10 cellular contexts compared by ENCODE assay signal in genomic region chr4:145719752-145720624, GRCh38. TPM values are rescaled to one million over a fixed set of nuclear protein-coding genes. Genes with fewer than 3 reads are reported as not detected.
DNase-seq lines count a peak whose midpoint lies in the region; ATAC-seq and TF ChIP-seq lines count a peak whose summit lies in the region.
"Had no signal": no experiment of that assay in that cellular context is flagged by ENCODE, and none has a peak within 500 bp of the region (broad histone marks: within the 10 kb centered on the region; RNA-seq: fewer than 3 reads in every experiment).

No MANE protein-coding gene starts in this region.

- no peak overlapping the region for H3K9ac ChIP-seq in DND-41 (ENCODE audit: low read depth, low read length)
- H3K9ac ChIP-seq: KMS-11 had no signal

- no peaks in the 10 kb centered on the region for H3K36me3 Mint-ChIP-seq in dendritic cell treated with granulocyte-macrophage colony-stimulating factor and Interleukin-4, amounts not matched to agents 40 ng/mL and 50 ng/mL, for 4 days (ENCODE audit: low read depth)

- no peak overlapping the region for H2AFZ ChIP-seq in DND-41 (ENCODE audit: low read depth, low read length)

- H3K27ac ChIP-seq in DND-41 (ENCODE audit: low read length) = no peak overlapping the region
- no peak overlapping the region for H3K27ac ChIP-seq in transverse colon
- no peak overlapping the region for H3K27ac ChIP-seq in tibial artery
- H3K27ac ChIP-seq: KMS-11, pancreas had no signal

- peak; percentile 11 for DNase-seq in DND-41
- DNase-seq in NCI-H2029 (lab: John Stamatoyannopoulos, UW) = no peak
- no peak for DNase-seq in transverse colon
- DNase-seq in tibial artery = no peak
- DNase-seq in SW480 (ENCODE audit: low spot score) = no peak
- DNase-seq: pancreas had no signal

- H3K9me3 ChIP-seq in DND-41 (ENCODE audit: insufficient read depth, low read length, severe bottlenecking) (no peaks in the 10 kb centered on the region), transverse colon (no peaks in the 10 kb centered on the region), tibial artery (no peaks in the 10 kb centered on the region)
- H3K9me3 ChIP-seq: pancreas had no signal

- no peak for TF ChIP-seq POLR2A in transverse colon (IDR thresholded peaks at IDR 0.05)

- no peaks in the 10 kb centered on the region for H3K79me2 ChIP-seq in DND-41 (ENCODE audit: insufficient read depth, low read length)

- H3K9me3 Mint-ChIP-seq in dendritic cell treated with granulocyte-macrophage colony-stimulating factor and Interleukin-4, amounts not matched to agents 40 ng/mL and 50 ng/mL, for 4 days = no peaks in the 10 kb centered on the region

- no peak overlapping the region for H3K4me2 ChIP-seq in DND-41 (ENCODE audit: insufficient read depth, low read length)
- H3K4me2 ChIP-seq: KMS-11 had no signal

- no peaks in the 10 kb centered on the region for H4K20me1 ChIP-seq in DND-41 (ENCODE audit: insufficient read depth, low read length)

- H3K4me1 Mint-ChIP-seq in dendritic cell treated with granulocyte-macrophage colony-stimulating factor and Interleukin-4, amounts not matched to agents 40 ng/mL and 50 ng/mL, for 4 days (ENCODE audit: low read depth) = peaks cover 15% of the 10 kb centered on the region

- in situ Hi-C loops in transverse colon (cut with MboI; ENCODE audit: low pct_ligation_motif_present in 1 of 4, low pct_unique_long_range_greater_than_20kb in 1 of 4, low sequenced_read_pairs in 3 of 4) = no loop called here

- H3K4me3 ChIP-seq in DND-41 (ENCODE audit: low read depth in 1 of 2, low read length in 2 of 2) = no peak overlapping the region
- H3K4me3 ChIP-seq in transverse colon = no peak overlapping the region
- H3K4me3 ChIP-seq in tibial artery = no peak overlapping the region
- H3K4me3 ChIP-seq: pancreas had no signal

- H3K36me3 ChIP-seq in DND-41 (ENCODE audit: insufficient read depth, low read length) (no peaks in the 10 kb centered on the region), transverse colon (no peaks in the 10 kb centered on the region), tibial artery (no peaks in the 10 kb centered on the region)
- H3K36me3 ChIP-seq: pancreas had no signal

- ATAC-seq in DND-41 (ENCODE audit: insufficient read depth, low read depth) (peak; percentile 76), GM19438 (IDR thresholded peaks at IDR 0.05; ENCODE audit: low read depth, unreplicated experiment) (peak; percentile 81), HG03342 (IDR thresholded peaks at IDR 0.05; ENCODE audit: unreplicated experiment) (peak; percentile 69)

- 83 to 84% methylated on average over 8 to 10 of the region's 10 CpGs for WGBS in transverse colon (ENCODE audit: low coverage in 1 of 2), 2 donors

- H3K27me3 ChIP-seq in DND-41 (ENCODE audit: insufficient read depth, low read length, poor library complexity) = peaks cover 3% of the 10 kb centered on the region
- no peaks in the 10 kb centered on the region for H3K27me3 ChIP-seq in transverse colon
- no peaks in the 10 kb centered on the region for H3K27me3 ChIP-seq in tibial artery
- H3K27me3 ChIP-seq: pancreas had no signal

- H3K4me1 ChIP-seq in DND-41 (ENCODE audit: insufficient read depth, low read length) (no peaks in the 10 kb centered on the region), transverse colon (no peaks in the 10 kb centered on the region), tibial artery (no peaks in the 10 kb centered on the region)

- H3K4me3 Mint-ChIP-seq in dendritic cell treated with granulocyte-macrophage colony-stimulating factor and Interleukin-4, amounts not matched to agents 40 ng/mL and 50 ng/mL, for 4 days = no peak overlapping the region

- H3K27ac Mint-ChIP-seq in dendritic cell treated with granulocyte-macrophage colony-stimulating factor and Interleukin-4, amounts not matched to agents 40 ng/mL and 50 ng/mL, for 4 days = peak overlapping the region; percentile 48

- intact Hi-C loops in dendritic cell treated with granulocyte-macrophage colony-stimulating factor and Interleukin-4, amounts not matched to agents 40 ng/mL and 50 ng/mL, for 4 days (cut with micrococcal nuclease) = no loop called here
- intact Hi-C loops in transverse colon (cut with DNase I; ENCODE audit: low total_unique reads) (no loop called here), tibial artery (cut with DNase I; ENCODE audit: low total_unique reads) (no loop called here)

- no peak for TF ChIP-seq EP300 in transverse colon (IDR thresholded peaks at IDR 0.05; ENCODE audit: low read depth)

- peaks cover 6% of the 10 kb centered on the region for H3K27me3 Mint-ChIP-seq in dendritic cell treated with granulocyte-macrophage colony-stimulating factor and Interleukin-4, amounts not matched to agents 40 ng/mL and 50 ng/mL, for 4 days

- TF ChIP-seq CTCF in DND-41 (IDR thresholded peaks at IDR 0.05; ENCODE audit: borderline replicate concordance, extremely low read depth, low read length, poor library complexity, severe bottlenecking) (no peak), transverse colon (IDR thresholded peaks at IDR 0.05) (no peak), tibial artery (IDR thresholded peaks at IDR 0.05) (no peak)

RNA-seq across cellular contexts. Expression of gene C4orf51, which starts 40.0 kb away (rescaled TPM):
- total RNA-seq in transverse colon = not detected
- total RNA-seq: pancreas had no signal
